ENCODE assay signal across 8 cellular contexts in genomic region chr10:43574035-43574892, GRCh38. TPM values are rescaled to one million over a fixed set of nuclear protein-coding genes. Genes with fewer than 3 reads are reported as not detected.
DNase-seq lines count a peak whose midpoint lies in the region; ATAC-seq, FAIRE-seq and TF ChIP-seq lines count a peak whose summit lies in the region.

ZNF239 (minus strand) TSS chr10:43574616; CDS start chr10:43558079, 16,537 bp downstream.

- H4K20me1 ChIP-seq in astrocyte (ENCODE audit: insufficient read depth, low read length) (no peaks in the 10 kb centered on the region), hepatocyte (ENCODE audit: insufficient read depth, poor library complexity, severe bottlenecking) (no peaks in the 10 kb centered on the region)

- TF ChIP-seq CTCF in astrocyte (IDR thresholded peaks at IDR 0.05; ENCODE audit: insufficient read depth, low read depth, low read length) (no peak), hepatocyte (IDR thresholded peaks at IDR 0.05; ENCODE audit: poor library complexity) (no peak)

- peak; percentile 93 for ATAC-seq in GM21381 (IDR thresholded peaks at IDR 0.05; ENCODE audit: unreplicated experiment)

- H3K9me3 ChIP-seq in HUES6 (ENCODE audit: control insufficient read depth, insufficient read depth, low read depth, low read length): peaks cover 17% of the 10 kb centered on the region
- H3K9me3 ChIP-seq in astrocyte (ENCODE audit: insufficient read depth, low read depth, low read length): no peaks in the 10 kb centered on the region
- H3K9me3 ChIP-seq in hepatocyte (ENCODE audit: low read depth): no peaks in the 10 kb centered on the region

- WGBS in hepatocyte (ENCODE audit: low lambda C conversion rate, missing lambda C conversion rate): 2% methylated on average over 68 of the region's 75 CpGs

- no peaks in the 10 kb centered on the region for H3K79me2 ChIP-seq in astrocyte (ENCODE audit: insufficient read depth, low read length)
- H3K79me2 ChIP-seq in hepatocyte: no peaks in the 10 kb centered on the region

- H3K4me1 Mint-ChIP-seq in T-helper 2 cell treated with Interferon-gamma antibody and Interleukin-4, amounts not matched to agents 5 μg/mL and 100 μg/mL, for 36 hours (ENCODE audit: low read depth): peaks cover 22% of the 10 kb centered on the region
- peaks cover 6% of the 10 kb centered on the region for H3K4me1 Mint-ChIP-seq in astrocyte (ENCODE audit: low read depth, unreplicated experiment)

- H3K9me3 Mint-ChIP-seq in T-helper 2 cell treated with Interferon-gamma antibody and Interleukin-4, amounts not matched to agents 5 μg/mL and 100 μg/mL, for 36 hours: peaks cover 34% of the 10 kb centered on the region
- H3K9me3 Mint-ChIP-seq in astrocyte (ENCODE audit: unreplicated experiment): peaks cover 11% of the 10 kb centered on the region

- H3K27me3 ChIP-seq in HUES6 (ENCODE audit: control insufficient read depth, insufficient read depth, low read length) (peaks cover 25% of the 10 kb centered on the region), astrocyte (ENCODE audit: insufficient read depth, low read length) (peaks cover 2% of the 10 kb centered on the region), hepatocyte (no peaks in the 10 kb centered on the region)

- H3K27ac ChIP-seq in HUES6 (ENCODE audit: low read depth, low read length) (no peak within 1 kb of the TSS), astrocyte (ENCODE audit: low read depth, low read length) (peak within 1 kb of the TSS; percentile 23), hepatocyte (peak within 1 kb of the TSS; percentile 75)

- H3K4me1 ChIP-seq in HUES6 (ENCODE audit: control insufficient read depth, insufficient read depth, low read length) (peaks cover 4% of the 10 kb centered on the region; the same call in 1 of the 2 replicates), astrocyte (ENCODE audit: insufficient read depth, low read length) (peaks cover 6% of the 10 kb centered on the region), hepatocyte (ENCODE audit: insufficient read depth) (peaks cover 15% of the 10 kb centered on the region)

- peak within 1 kb of the TSS; percentile 75 for H3K4me3 Mint-ChIP-seq in T-helper 2 cell treated with Interferon-gamma antibody and Interleukin-4, amounts not matched to agents 5 μg/mL and 100 μg/mL, for 36 hours
- peak within 1 kb of the TSS; percentile 91 for H3K4me3 Mint-ChIP-seq in astrocyte (ENCODE audit: unreplicated experiment)

- peak within 1 kb of the TSS; percentile 81 for H3K9ac ChIP-seq in HUES6 (ENCODE audit: low read length)
- H3K9ac ChIP-seq in astrocyte (ENCODE audit: low read length): peak within 1 kb of the TSS; percentile 63

- DNase-seq in COR-L47 (lab: John Stamatoyannopoulos, UW) (peak; percentile 1), astrocyte (ENCODE audit: low read depth) (peak; percentile 81), hepatocyte (ENCODE audit: low spot score) (peak; percentile 91), putamen (ENCODE audit: low spot score) (peak; percentile 87), urothelium cell line (ENCODE audit: low spot score) (peak; percentile 97)
- peak; percentile 77 for DNase-seq in T-helper 2 cell treated with Interferon-gamma antibody and Interleukin-4, amounts not matched to agents 5 μg/mL and 100 μg/mL, for 36 hours (ENCODE audit: low spot score)

- H3K36me3 Mint-ChIP-seq in T-helper 2 cell treated with Interferon-gamma antibody and Interleukin-4, amounts not matched to agents 5 μg/mL and 100 μg/mL, for 36 hours (ENCODE audit: low read depth): peaks cover 12% of the 10 kb centered on the region
- peaks cover 6% of the 10 kb centered on the region for H3K36me3 Mint-ChIP-seq in astrocyte (ENCODE audit: low read depth, unreplicated experiment)

- H3K4me2 ChIP-seq in astrocyte (ENCODE audit: low read length): peak within 1 kb of the TSS; percentile 88
- H3K4me2 ChIP-seq in hepatocyte: peak within 1 kb of the TSS; percentile 88

- peak within 1 kb of the TSS; percentile 72 for H3K4me3 ChIP-seq in HUES6 (ENCODE audit: low read depth, low read length)
- peak within 1 kb of the TSS; percentile 61 for H3K4me3 ChIP-seq in astrocyte (ENCODE audit: insufficient read depth, low read depth, low read length)
- H3K4me3 ChIP-seq in hepatocyte: peak within 1 kb of the TSS; percentile 53

- peak within 1 kb of the TSS; percentile 49 for H3K27ac Mint-ChIP-seq in T-helper 2 cell treated with Interferon-gamma antibody and Interleukin-4, amounts not matched to agents 5 μg/mL and 100 μg/mL, for 36 hours
- H3K27ac Mint-ChIP-seq in astrocyte (ENCODE audit: unreplicated experiment): peak within 1 kb of the TSS; percentile 75

- H3K27me3 Mint-ChIP-seq in T-helper 2 cell treated with Interferon-gamma antibody and Interleukin-4, amounts not matched to agents 5 μg/mL and 100 μg/mL, for 36 hours (ENCODE audit: low read depth): no peaks in the 10 kb centered on the region
- H3K27me3 Mint-ChIP-seq in astrocyte (ENCODE audit: low read depth, unreplicated experiment): peaks cover 4% of the 10 kb centered on the region

- H2AFZ ChIP-seq in astrocyte (ENCODE audit: low read depth, low read length) (peak within 1 kb of the TSS; percentile 80), hepatocyte (peak within 1 kb of the TSS; percentile 99)

- no peaks in the 10 kb centered on the region for H3K9me2 ChIP-seq in hepatocyte (replicated peaks; ENCODE audit: insufficient read depth)

- no peak for FAIRE-seq in astrocyte (lab: Jason Lieb, UNC)
- FAIRE-seq in urothelium cell line (lab: Jason Lieb, UNC): peak; percentile 46

- H3K36me3 ChIP-seq in HUES6 (ENCODE audit: control insufficient read depth, insufficient read depth, low read length) (peaks cover 6% of the 10 kb centered on the region), astrocyte (ENCODE audit: insufficient read depth, low read length) (no peaks in the 10 kb centered on the region), hepatocyte (replicated peaks; ENCODE audit: insufficient read depth, low read depth) (no peaks in the 10 kb centered on the region)

RNA-seq across cellular contexts. Expression of gene ZNF239, which starts in this region (rescaled TPM):
- total RNA-seq in astrocyte (5.3 and 5.7 TPM in 2 replicates), hepatocyte (2.9 and 4.3 TPM in 2 replicates)
- polyA plus RNA-seq in hepatocyte: 5.6 and 5.8 TPM in 2 replicates

Comparison
In these comparisons a context has a peak if more than half of its experiments do, and no peak if none do; other contexts are left out.
1. DNase-seq: peak in every context shown above with its lines; median percentile 97 in urothelium cell line; 91 in hepatocyte; 87 in putamen; 81 in astrocyte; 77 in T-helper 2 cell treated with Interferon-gamma antibody and Interleukin-4, amounts not matched to agents 5 μg/mL and 100 μg/mL, for 36 hours; 1 in COR-L47.